10 cellular contexts compared by ENCODE assay signal in the genomic region with DNA sequence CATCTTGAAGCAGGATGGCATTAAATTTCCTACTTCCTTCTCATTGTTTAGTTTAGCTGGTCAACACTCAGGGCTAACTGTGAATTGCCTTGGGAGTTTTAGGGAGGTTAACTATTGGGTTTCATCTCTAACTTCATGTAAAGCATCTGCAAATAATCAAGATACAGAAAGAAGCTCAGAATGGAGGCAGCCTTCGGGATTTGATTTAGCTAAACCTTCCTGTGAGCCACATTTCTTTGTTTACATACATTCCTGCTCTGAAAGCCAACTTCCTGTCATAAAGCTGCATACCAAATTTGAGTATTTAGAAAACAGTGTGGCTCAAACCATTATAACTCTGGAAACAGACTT.
DNase-seq lines count a peak whose midpoint lies in the region; ATAC-seq and TF ChIP-seq lines count a peak whose summit lies in the region.
"Had no signal": no experiment of that assay in that cellular context is flagged by ENCODE, and none has a peak within 500 bp of the region (broad histone marks: within the 10 kb centered on the region; RNA-seq: fewer than 3 reads in every experiment).

No MANE protein-coding gene starts in this region.

- H3K4me3 Mint-ChIP-seq in chondrocyte (ENCODE audit: unreplicated experiment) (peak overlapping the region; percentile 44), progenitor cell of endocrine pancreas (ENCODE audit: low read depth) (no peak overlapping the region)
- H3K4me3 Mint-ChIP-seq in activated naive CD4-positive, alpha-beta T cell treated with anti-CD3 and anti-CD28 coated beads, Interleukin-2, amount 10 ng/mL, durations not matched to agents 7 days and 5 days = no peak overlapping the region
- H3K4me3 Mint-ChIP-seq: activated T-helper 17 cell treated with anti-CD3 and anti-CD28 coated beads, Interleukin-2, amount 50 U/mL, for 72 hours; IgD-negative memory B cell had no signal

- H3K9me3 Mint-ChIP-seq in chondrocyte (ENCODE audit: low read depth) = peaks cover 3% of the 10 kb centered on the region
- H3K9me3 Mint-ChIP-seq in activated naive CD4-positive, alpha-beta T cell treated with anti-CD3 and anti-CD28 coated beads, Interleukin-2, amount 10 ng/mL, durations not matched to agents 7 days and 5 days = peaks cover 4% of the 10 kb centered on the region
- no peaks in the 10 kb centered on the region for H3K9me3 Mint-ChIP-seq in progenitor cell of endocrine pancreas (ENCODE audit: low read depth)

- POLR2A ChIA-PET in IMR-90 (lab: Charles Lee; ENCODE audit: unreplicated experiment) = interaction anchor here (0.6 to 1.3 kb wide), 8 partner anchors 11 to 134 kb away, joined by 3 to 7 read pairs (median 4); a partner anchor contains a TSS

- peak overlapping the region; percentile 98; the same call in 1 of the 2 replicates for H3K27ac ChIP-seq in IMR-90 (ENCODE audit: insufficient read depth, low read length)

- BruUV-seq in IMR-90 (replicated peaks; lab: Mats Ljungman, UMichigan) = no TSS peak

- peaks cover 18% of the 10 kb centered on the region for H3K4me1 ChIP-seq in IMR-90 (ENCODE audit: control insufficient read depth, insufficient read depth, low read length)

- in situ Hi-C loops in IMR-90 (cut with MboI; ENCODE audit: low sequenced_read_pairs) = no loop called here

- H3K14ac ChIP-seq in IMR-90 (replicated peaks; ENCODE audit: low read depth, low read length) = no peak overlapping the region; the same call in 1 of the 2 replicates

- H2BK120ac ChIP-seq in IMR-90 (ENCODE audit: low read depth, low read length) = peak overlapping the region; percentile 99

- peak; percentile 76 for ATAC-seq in IMR-90 (ENCODE audit: low read depth)
- ATAC-seq: activated T-helper 17 cell treated with anti-CD3 and anti-CD28 coated beads, Interleukin-2, amount 50 U/mL, for 72 hours had no signal

- intact Hi-C loops in IMR-90 (cut with micrococcal nuclease) = loop anchor here (1.0 to 5.0 kb wide), 3 partner anchors 41 to 518 kb away; no protein-coding TSS in a partner anchor

- no peaks in the 10 kb centered on the region for H3K36me3 ChIP-seq in IMR-90 (ENCODE audit: control insufficient read depth, insufficient read depth, low read length)

- H3K27me3 Mint-ChIP-seq in chondrocyte (ENCODE audit: low read depth) = no peaks in the 10 kb centered on the region
- H3K27me3 Mint-ChIP-seq in activated naive CD4-positive, alpha-beta T cell treated with anti-CD3 and anti-CD28 coated beads, Interleukin-2, amount 10 ng/mL, durations not matched to agents 7 days and 5 days = no peaks in the 10 kb centered on the region
- no peaks in the 10 kb centered on the region for H3K27me3 Mint-ChIP-seq in progenitor cell of endocrine pancreas
- H3K27me3 Mint-ChIP-seq: activated T-helper 17 cell treated with anti-CD3 and anti-CD28 coated beads, Interleukin-2, amount 50 U/mL, for 72 hours; IgD-negative memory B cell had no signal

- H3K18ac ChIP-seq in IMR-90 (ENCODE audit: low read depth, low read length) = peak overlapping the region; percentile 98

- peak overlapping the region; percentile 83 to 94; a peak in 2 of 4 replicates for H4K8ac ChIP-seq in IMR-90 (ENCODE audit: low read depth in 2 of 2, low read length in 2 of 2)

- peak overlapping the region; percentile 29; the same call in 1 of the 2 replicates for H4K91ac ChIP-seq in IMR-90 (ENCODE audit: insufficient read depth, low read depth, low read length)

- H3K4me3 ChIP-seq in AG09309 (ENCODE audit: control insufficient read depth, low read depth, low read length) = no peak overlapping the region
- no peak overlapping the region; the same call in 1 of the 2 replicates for H3K4me3 ChIP-seq in IMR-90 (ENCODE audit: insufficient read depth, low read depth, low read length)

- H3K79me1 ChIP-seq in IMR-90 (ENCODE audit: low read depth in 1 of 2, low read length in 2 of 2) = peaks cover 0 to 20% of the 10 kb centered on the region in 2 experiments; a peak in 2 of 4 replicates

- peak overlapping the region; percentile 90 for H4K5ac ChIP-seq in IMR-90 (ENCODE audit: low read depth, low read length)

- no peak overlapping the region for H2AK5ac ChIP-seq in IMR-90 (ENCODE audit: low read depth, low read length)

- peak overlapping the region; percentile 83 for H3K56ac ChIP-seq in IMR-90 (ENCODE audit: extremely low read depth, insufficient read depth, low read length)

- H3K27me3 ChIP-seq in IMR-90 (ENCODE audit: control insufficient read depth, insufficient read depth, low read length) = no peaks in the 10 kb centered on the region

- H3K23ac ChIP-seq in IMR-90 (ENCODE audit: low read depth, low read length) = 0 out of 2 replicates have a peak overlapping the region, but pooled peaks have one; percentile 57

- TF ChIP-seq CTCF in AG09309 (IDR thresholded peaks at IDR 0.05; ENCODE audit: control insufficient read depth, insufficient read depth, low read depth, low read length, missing control alignments) = no peak
- no peak for TF ChIP-seq CTCF in IMR-90 (conservative IDR thresholded peaks at IDR 0.05; ENCODE audit: low read depth, low read length)
- no peak for TF ChIP-seq CTCF in chondrocyte (IDR thresholded peaks at IDR 0.05)
- no peak for TF ChIP-seq CTCF in progenitor cell of endocrine pancreas (IDR thresholded peaks at IDR 0.05; ENCODE audit: unreplicated experiment)

- peak overlapping the region; percentile 58; the same call in 1 of the 2 replicates for H3K9ac ChIP-seq in IMR-90 (ENCODE audit: low read depth, low read length)

- peak overlapping the region; percentile 72 for H3K4me2 ChIP-seq in IMR-90 (ENCODE audit: low read depth, low read length)

- WGBS in IMR-90 (ENCODE audit: extremely low coverage in 2 of 2, insufficient read length in 1 of 2), 2 experiments = no CpG with 5 or more reads among the region's 1 CpG

- no peak overlapping the region for H2AFZ ChIP-seq in IMR-90 (replicated peaks; ENCODE audit: low read length, poor library complexity)

- peak overlapping the region; percentile 92; the same call in 1 of the 2 replicates for H3K4ac ChIP-seq in IMR-90 (ENCODE audit: low read depth, low read length)

- no peaks in the 10 kb centered on the region for H3K9me3 ChIP-seq in IMR-90 (ENCODE audit: control insufficient read depth, insufficient read depth, low read length)

- H3K9me1 ChIP-seq in IMR-90 (ENCODE audit: insufficient read depth, low read length) = peaks cover 11% of the 10 kb centered on the region

- H3K27ac Mint-ChIP-seq in chondrocyte (ENCODE audit: unreplicated experiment) = peak overlapping the region; percentile 91
- H3K27ac Mint-ChIP-seq in activated naive CD4-positive, alpha-beta T cell treated with anti-CD3 and anti-CD28 coated beads, Interleukin-2, amount 10 ng/mL, durations not matched to agents 7 days and 5 days = no peak overlapping the region
- no peak overlapping the region for H3K27ac Mint-ChIP-seq in progenitor cell of endocrine pancreas
- H3K27ac Mint-ChIP-seq: activated T-helper 17 cell treated with anti-CD3 and anti-CD28 coated beads, Interleukin-2, amount 50 U/mL, for 72 hours; IgD-negative memory B cell had no signal

- no peak for TF ChIP-seq POLR2A in IMR-90 (IDR thresholded peaks at IDR 0.05; ENCODE audit: low read depth, low read length)

- no peaks in the 10 kb centered on the region for H4K20me1 ChIP-seq in IMR-90 (ENCODE audit: insufficient read depth, low read length)

- DNase-seq in AG09309 (ENCODE audit: low read depth) (peak; percentile 89), IMR-90 (peak; percentile 85), chondrocyte (ENCODE audit: low spot score) (no peak), myocyte (ENCODE audit: low read depth) (peak; percentile 21), GF-D8 (lab: John Stamatoyannopoulos, UW) (no peak), progenitor cell of endocrine pancreas (ENCODE audit: low spot score, unreplicated experiment) (no peak), NCI-H1436 (lab: John Stamatoyannopoulos, UW) (no peak)
- DNase-seq in activated naive CD4-positive, alpha-beta T cell treated with anti-CD3 and anti-CD28 coated beads, Interleukin-2, amount 10 ng/mL, durations not matched to agents 7 days and 5 days = no peak

- peak overlapping the region; percentile 84 for H2BK20ac ChIP-seq in IMR-90 (ENCODE audit: low read depth, low read length)

- peak overlapping the region; percentile 95 for H2BK5ac ChIP-seq in IMR-90 (ENCODE audit: low read depth, low read length, poor library complexity, severe bottlenecking)

- peak overlapping the region; percentile 99; the same call in 2 of the 3 replicates for H2BK15ac ChIP-seq in IMR-90 (ENCODE audit: low read depth, low read length)

- CTCF ChIA-PET in IMR-90 (lab: Yijun Ruan, JAX) = interaction anchor here (0.6 to 1.0 kb wide), 3 partner anchors 16 to 175 kb away, joined by 3 to 4 read pairs (median 3); no protein-coding TSS in a partner anchor
- CTCF ChIA-PET in activated naive CD4-positive, alpha-beta T cell treated with anti-CD3 and anti-CD28 coated beads, Interleukin-2, amount 10 ng/mL, durations not matched to agents 7 days and 5 days (lab: Charles Lee) = no interaction called here

- dilution Hi-C loops in IMR-90 (cut with HindIII; ENCODE audit: low sequenced_read_pairs, unreplicated experiment) = no loop called here

- H3K4me1 Mint-ChIP-seq in chondrocyte (ENCODE audit: low read depth) (peaks cover 55% of the 10 kb centered on the region), progenitor cell of endocrine pancreas (ENCODE audit: low read depth) (peaks cover 13% of the 10 kb centered on the region)
- no peaks in the 10 kb centered on the region for H3K4me1 Mint-ChIP-seq in activated naive CD4-positive, alpha-beta T cell treated with anti-CD3 and anti-CD28 coated beads, Interleukin-2, amount 10 ng/mL, durations not matched to agents 7 days and 5 days
- H3K4me1 Mint-ChIP-seq: activated T-helper 17 cell treated with anti-CD3 and anti-CD28 coated beads, Interleukin-2, amount 50 U/mL, for 72 hours; IgD-negative memory B cell had no signal

- H3K36me3 Mint-ChIP-seq in chondrocyte (ENCODE audit: low read depth) (no peaks in the 10 kb centered on the region), progenitor cell of endocrine pancreas (ENCODE audit: insufficient read depth) (no peaks in the 10 kb centered on the region)
- no peaks in the 10 kb centered on the region for H3K36me3 Mint-ChIP-seq in activated naive CD4-positive, alpha-beta T cell treated with anti-CD3 and anti-CD28 coated beads, Interleukin-2, amount 10 ng/mL, durations not matched to agents 7 days and 5 days
- H3K36me3 Mint-ChIP-seq: IgD-negative memory B cell had no signal

- no peak overlapping the region for H2AK9ac ChIP-seq in IMR-90 (replicated peaks; ENCODE audit: low read depth, low read length, poor library complexity)

- no peak for TF ChIP-seq RAD21 in IMR-90 (IDR thresholded peaks at IDR 0.05; ENCODE audit: low read length)

TF ChIP-seq in IMR-90, 13 proteins besides CTCF, POLR2A, EP300 and RAD21 (continues in another document):
- TF ChIP-seq MXI1 (IDR thresholded peaks at IDR 0.05; ENCODE audit: borderline replicate concordance, low read depth, low read length) (no peak), NFE2L2 (IDR thresholded peaks at IDR 0.05; ENCODE audit: low read depth, low read length) (no peak), RCOR1 (IDR thresholded peaks at IDR 0.05; ENCODE audit: insufficient replicate concordance, low read length) (no peak), MAZ (IDR thresholded peaks at IDR 0.05; ENCODE audit: borderline replicate concordance, low read depth, low read length) (no peak)

Comparison
In these comparisons a context has a peak if more than half of its experiments do, and no peak if none do; other contexts are left out.
1. DNase-seq: peak in AG09309 (single experiment), IMR-90 (single experiment) and myocyte (single experiment); none in chondrocyte (single experiment), GF-D8 (single experiment), activated naive CD4-positive, alpha-beta T cell treated with anti-CD3 and anti-CD28 coated beads, Interleukin-2, amount 10 ng/mL, durations not matched to agents 7 days and 5 days (single experiment), progenitor cell of endocrine pancreas (single experiment) and NCI-H1436 (single experiment).